Comparison of ENCODE assay signal across 2 cellular contexts in genomic region chr22:38155703-38156102, GRCh38.
A peak's percentile ranks its signal among the peaks of the same experiment; 100 is the strongest.
TF ChIP-seq lines count a peak whose summit lies in the region.

No MANE protein-coding gene starts in this region.

TF ChIP-seq in HEK293, 187 proteins besides CTCF, POLR2A, EP300 and RAD21 (continues in another document):
- TF ChIP-seq ZNF561 (tag by site-specific recombination; IDR thresholded peaks at IDR 0.05; ENCODE audit: borderline replicate concordance): no peak
- no peak for TF ChIP-seq ZBTB7A (tag by site-specific recombination; IDR thresholded peaks at IDR 0.05; ENCODE audit: low read depth)
- no peak for TF ChIP-seq ZNF623 (tag by site-specific recombination; IDR thresholded peaks at IDR 0.05)
- TF ChIP-seq, protein P1, sequence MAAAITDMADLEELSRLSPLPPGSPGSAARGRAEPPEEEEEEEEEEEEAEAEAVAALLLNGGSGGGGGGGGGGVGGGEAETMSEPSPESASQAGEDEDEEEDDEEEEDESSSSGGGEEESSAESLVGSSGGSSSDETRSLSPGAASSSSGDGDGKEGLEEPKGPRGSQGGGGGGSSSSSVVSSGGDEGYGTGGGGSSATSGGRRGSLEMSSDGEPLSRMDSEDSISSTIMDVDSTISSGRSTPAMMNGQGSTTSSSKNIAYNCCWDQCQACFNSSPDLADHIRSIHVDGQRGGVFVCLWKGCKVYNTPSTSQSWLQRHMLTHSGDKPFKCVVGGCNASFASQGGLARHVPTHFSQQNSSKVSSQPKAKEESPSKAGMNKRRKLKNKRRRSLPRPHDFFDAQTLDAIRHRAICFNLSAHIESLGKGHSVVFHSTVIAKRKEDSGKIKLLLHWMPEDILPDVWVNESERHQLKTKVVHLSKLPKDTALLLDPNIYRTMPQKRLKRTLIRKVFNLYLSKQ (tag by site-specific recombination; IDR thresholded peaks at IDR 0.05; ENCODE audit: borderline replicate concordance): no peak
- TF ChIP-seq ZNF133 (tag by site-specific recombination; IDR thresholded peaks at IDR 0.05): peak; percentile 66
- TF ChIP-seq KLF17 (tag by site-specific recombination; IDR thresholded peaks at IDR 0.05): no peak
- 0 out of 2 replicates have a peak, but pooled peaks have one; percentile 19 for TF ChIP-seq ZNF211 (tag by site-specific recombination; IDR thresholded peaks at IDR 0.05; ENCODE audit: low read depth)
- TF ChIP-seq ZNF175 (tag by site-specific recombination; IDR thresholded peaks at IDR 0.05): no peak
- no peak for TF ChIP-seq ZNF266 (tag by site-specific recombination; IDR thresholded peaks at IDR 0.05; ENCODE audit: low read depth)
- no peak for TF ChIP-seq ZNF155 (tag by site-specific recombination; IDR thresholded peaks at IDR 0.05)
- no peak for TF ChIP-seq ZNF555 (tag by site-specific recombination; conservative IDR thresholded peaks at IDR 0.05)
- TF ChIP-seq ZNF704 (tag by site-specific recombination; IDR thresholded peaks at IDR 0.05): no peak
- TF ChIP-seq SETDB1 (IDR thresholded peaks at IDR 0.05; ENCODE audit: insufficient read length, low read length): peak; percentile 73
- TF ChIP-seq OSR2 (tag by site-specific recombination; IDR thresholded peaks at IDR 0.05): no peak
- TF ChIP-seq, protein P2, sequence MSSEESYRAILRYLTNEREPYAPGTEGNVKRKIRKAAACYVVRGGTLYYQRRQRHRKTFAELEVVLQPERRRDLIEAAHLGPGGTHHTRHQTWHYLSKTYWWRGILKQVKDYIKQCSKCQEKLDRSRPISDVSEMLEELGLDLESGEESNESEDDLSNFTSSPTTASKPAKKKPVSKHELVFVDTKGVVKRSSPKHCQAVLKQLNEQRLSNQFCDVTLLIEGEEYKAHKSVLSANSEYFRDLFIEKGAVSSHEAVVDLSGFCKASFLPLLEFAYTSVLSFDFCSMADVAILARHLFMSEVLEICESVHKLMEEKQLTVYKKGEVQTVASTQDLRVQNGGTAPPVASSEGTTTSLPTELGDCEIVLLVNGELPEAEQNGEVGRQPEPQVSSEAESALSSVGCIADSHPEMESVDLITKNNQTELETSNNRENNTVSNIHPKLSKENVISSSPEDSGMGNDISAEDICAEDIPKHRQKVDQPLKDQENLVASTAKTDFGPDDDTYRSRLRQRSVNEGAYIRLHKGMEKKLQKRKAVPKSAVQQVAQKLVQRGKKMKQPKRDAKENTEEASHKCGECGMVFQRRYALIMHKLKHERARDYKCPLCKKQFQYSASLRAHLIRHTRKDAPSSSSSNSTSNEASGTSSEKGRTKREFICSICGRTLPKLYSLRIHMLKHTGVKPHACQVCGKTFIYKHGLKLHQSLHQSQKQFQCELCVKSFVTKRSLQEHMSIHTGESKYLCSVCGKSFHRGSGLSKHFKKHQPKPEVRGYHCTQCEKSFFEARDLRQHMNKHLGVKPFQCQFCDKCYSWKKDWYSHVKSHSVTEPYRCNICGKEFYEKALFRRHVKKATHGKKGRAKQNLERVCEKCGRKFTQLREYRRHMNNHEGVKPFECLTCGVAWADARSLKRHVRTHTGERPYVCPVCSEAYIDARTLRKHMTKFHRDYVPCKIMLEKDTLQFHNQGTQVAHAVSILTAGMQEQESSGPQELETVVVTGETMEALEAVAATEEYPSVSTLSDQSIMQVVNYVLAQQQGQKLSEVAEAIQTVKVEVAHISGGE (tag by site-specific recombination; conservative IDR thresholded peaks at IDR 0.05; ENCODE audit: low read depth): no peak
- TF ChIP-seq, protein P3, sequence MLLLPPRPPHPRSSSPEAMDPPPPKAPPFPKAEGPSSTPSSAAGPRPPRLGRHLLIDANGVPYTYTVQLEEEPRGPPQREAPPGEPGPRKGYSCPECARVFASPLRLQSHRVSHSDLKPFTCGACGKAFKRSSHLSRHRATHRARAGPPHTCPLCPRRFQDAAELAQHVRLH (tag by site-specific recombination; IDR thresholded peaks at IDR 0.05): no peak
- TF ChIP-seq INSM2 (tag by site-specific recombination; IDR thresholded peaks at IDR 0.05): no peak
- TF ChIP-seq ZFHX2 (tag by site-specific recombination; conservative IDR thresholded peaks at IDR 0.05): no peak

TF ChIP-seq in K562, 482 proteins besides CTCF, POLR2A, EP300 and RAD21:
- TF ChIP-seq, protein P4, sequence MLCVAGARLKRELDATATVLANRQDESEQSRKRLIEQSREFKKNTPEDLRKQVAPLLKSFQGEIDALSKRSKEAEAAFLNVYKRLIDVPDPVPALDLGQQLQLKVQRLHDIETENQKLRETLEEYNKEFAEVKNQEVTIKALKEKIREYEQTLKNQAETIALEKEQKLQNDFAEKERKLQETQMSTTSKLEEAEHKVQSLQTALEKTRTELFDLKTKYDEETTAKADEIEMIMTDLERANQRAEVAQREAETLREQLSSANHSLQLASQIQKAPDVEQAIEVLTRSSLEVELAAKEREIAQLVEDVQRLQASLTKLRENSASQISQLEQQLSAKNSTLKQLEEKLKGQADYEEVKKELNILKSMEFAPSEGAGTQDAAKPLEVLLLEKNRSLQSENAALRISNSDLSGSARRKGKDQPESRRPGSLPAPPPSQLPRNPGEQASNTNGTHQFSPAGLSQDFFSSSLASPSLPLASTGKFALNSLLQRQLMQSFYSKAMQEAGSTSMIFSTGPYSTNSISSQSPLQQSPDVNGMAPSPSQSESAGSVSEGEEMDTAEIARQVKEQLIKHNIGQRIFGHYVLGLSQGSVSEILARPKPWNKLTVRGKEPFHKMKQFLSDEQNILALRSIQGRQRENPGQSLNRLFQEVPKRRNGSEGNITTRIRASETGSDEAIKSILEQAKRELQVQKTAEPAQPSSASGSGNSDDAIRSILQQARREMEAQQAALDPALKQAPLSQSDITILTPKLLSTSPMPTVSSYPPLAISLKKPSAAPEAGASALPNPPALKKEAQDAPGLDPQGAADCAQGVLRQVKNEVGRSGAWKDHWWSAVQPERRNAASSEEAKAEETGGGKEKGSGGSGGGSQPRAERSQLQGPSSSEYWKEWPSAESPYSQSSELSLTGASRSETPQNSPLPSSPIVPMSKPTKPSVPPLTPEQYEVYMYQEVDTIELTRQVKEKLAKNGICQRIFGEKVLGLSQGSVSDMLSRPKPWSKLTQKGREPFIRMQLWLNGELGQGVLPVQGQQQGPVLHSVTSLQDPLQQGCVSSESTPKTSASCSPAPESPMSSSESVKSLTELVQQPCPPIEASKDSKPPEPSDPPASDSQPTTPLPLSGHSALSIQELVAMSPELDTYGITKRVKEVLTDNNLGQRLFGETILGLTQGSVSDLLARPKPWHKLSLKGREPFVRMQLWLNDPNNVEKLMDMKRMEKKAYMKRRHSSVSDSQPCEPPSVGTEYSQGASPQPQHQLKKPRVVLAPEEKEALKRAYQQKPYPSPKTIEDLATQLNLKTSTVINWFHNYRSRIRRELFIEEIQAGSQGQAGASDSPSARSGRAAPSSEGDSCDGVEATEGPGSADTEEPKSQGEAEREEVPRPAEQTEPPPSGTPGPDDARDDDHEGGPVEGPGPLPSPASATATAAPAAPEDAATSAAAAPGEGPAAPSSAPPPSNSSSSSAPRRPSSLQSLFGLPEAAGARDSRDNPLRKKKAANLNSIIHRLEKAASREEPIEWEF (CRISPR knock-in tag; IDR thresholded peaks at IDR 0.05): no peak
- TF ChIP-seq ZNF507 (tag; conservative IDR thresholded peaks at IDR 0.05): peak; percentile 77
- no peak for TF ChIP-seq LCOR (CRISPR knock-in tag; IDR thresholded peaks at IDR 0.05)
TF ChIP-seq in K562: peak in this region for 1.
